Comparison of ENCODE assay signal across 24 cellular contexts in the genomic region with DNA sequence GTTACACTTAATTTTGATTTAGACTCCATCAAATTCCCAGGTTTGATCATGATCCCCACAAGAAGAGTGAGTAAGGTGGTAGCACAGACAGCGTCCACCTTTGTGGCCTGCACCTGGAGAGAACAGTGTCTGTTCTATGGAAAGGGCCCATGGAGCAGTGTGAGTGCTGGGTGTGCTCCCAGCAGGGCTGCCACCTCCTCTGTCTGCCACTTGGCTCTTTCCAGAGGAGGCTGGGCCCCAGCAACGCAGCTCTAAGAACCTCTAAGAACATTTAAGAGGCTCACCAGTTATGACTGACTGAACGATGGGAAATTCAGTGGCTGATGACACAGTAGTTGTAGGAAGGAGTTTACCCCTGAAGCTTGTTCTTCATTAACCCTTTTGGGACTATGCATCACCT. TPM values are rescaled to one million over a fixed set of nuclear protein-coding genes. Genes with fewer than 3 reads are reported as not detected.
DNase-seq lines count a peak whose midpoint lies in the region; ATAC-seq lines count a peak whose summit lies in the region.
"Had no signal": no experiment of that assay in that cellular context is flagged by ENCODE, and none has a peak within 500 bp of the region (broad histone marks: within the 10 kb centered on the region; RNA-seq: fewer than 3 reads in every experiment).

No MANE protein-coding gene starts in this region.

- no peaks in the 10 kb centered on the region for H3K79me1 ChIP-seq in neuronal stem cell (ENCODE audit: low read depth, low read length)

- no peak overlapping the region for H3K4me3 ChIP-seq in CD4-positive, CD25-positive, alpha-beta regulatory T cell (ENCODE audit: low read depth, low read length)
- H3K4me3 ChIP-seq in neuronal stem cell (ENCODE audit: low read length in 2 of 2): no peak overlapping the region
- H3K4me3 ChIP-seq: coronary artery, mucosa of descending colon, Peyer's patch, skin epidermis, testis had no signal

- H2BK12ac ChIP-seq in neuronal stem cell (ENCODE audit: low read length): no peak overlapping the region

- no peak overlapping the region for H4K91ac ChIP-seq in neuronal stem cell (ENCODE audit: low read depth, low read length, poor library complexity)

- H2AK5ac ChIP-seq in neuronal stem cell (ENCODE audit: low read depth, low read length): no peak overlapping the region

- no peak overlapping the region for H3K14ac ChIP-seq in neuronal stem cell (ENCODE audit: low read length)

- no peak overlapping the region for H2BK120ac ChIP-seq in neuronal stem cell (ENCODE audit: low read depth, low read length)

- H3K36me3 Mint-ChIP-seq in activated CD8-positive, alpha-beta memory T cell treated with anti-CD3 and anti-CD28 coated beads, Interleukin-2, amount 10 ng/mL, durations not matched to agents 7 days and 5 days: peaks cover 30% of the 10 kb centered on the region
- no peaks in the 10 kb centered on the region for H3K36me3 Mint-ChIP-seq in CD4-positive, CD25-positive, alpha-beta regulatory T cell
- H3K36me3 Mint-ChIP-seq in activated CD8-positive, alpha-beta T cell treated with anti-CD3 and anti-CD28 coated beads, Interleukin-2, amount 10 ng/mL, durations not matched to agents 7 days and 5 days (ENCODE audit: low read depth): peaks cover 31% of the 10 kb centered on the region
- H3K36me3 Mint-ChIP-seq: CD8-positive, alpha-beta T cell had no signal

- H2BK15ac ChIP-seq in neuronal stem cell (ENCODE audit: low read length): no peak overlapping the region

- no peak overlapping the region for H3K27ac ChIP-seq in CD4-positive, CD25-positive, alpha-beta regulatory T cell (ENCODE audit: insufficient read depth, low read length, poor library complexity, severe bottlenecking)
- H3K27ac ChIP-seq in neuronal stem cell (replicated peaks; ENCODE audit: low read length): no peak overlapping the region
- H3K27ac ChIP-seq: coronary artery, Peyer's patch, testis had no signal

- no peak overlapping the region for H3K4me3 Mint-ChIP-seq in activated CD8-positive, alpha-beta memory T cell treated with anti-CD3 and anti-CD28 coated beads, Interleukin-2, amount 10 ng/mL, durations not matched to agents 7 days and 5 days
- H3K4me3 Mint-ChIP-seq in CD4-positive, CD25-positive, alpha-beta regulatory T cell: no peak overlapping the region
- no peak overlapping the region for H3K4me3 Mint-ChIP-seq in activated CD8-positive, alpha-beta T cell treated with anti-CD3 and anti-CD28 coated beads, Interleukin-2, amount 10 ng/mL, durations not matched to agents 7 days and 5 days
- H3K4me3 Mint-ChIP-seq: CD8-positive, alpha-beta T cell; effector memory CD8-positive, alpha-beta T cell; HFFc6; nephron had no signal

- CTCF ChIA-PET in activated CD8-positive, alpha-beta memory T cell treated with anti-CD3 and anti-CD28 coated beads, Interleukin-2, amount 10 ng/mL, durations not matched to agents 7 days and 5 days (lab: Charles Lee): interaction anchor here (1.0 to 5.9 kb wide), 5 partner anchors 12 to 310 kb away, joined by 3 to 45 read pairs (median 4); a partner anchor contains a TSS
- CTCF ChIA-PET in activated CD8-positive, alpha-beta T cell treated with anti-CD3 and anti-CD28 coated beads, Interleukin-2, amount 10 ng/mL, durations not matched to agents 7 days and 5 days (lab: Charles Lee): interaction anchor here (1.5 to 8.6 kb wide), 8 partner anchors 11 to 86 kb away, joined by 3 to 65 read pairs (median 10); a partner anchor contains a TSS

- H3K18ac ChIP-seq in neuronal stem cell (ENCODE audit: low read length): peak overlapping the region; percentile 37

- H2AFZ ChIP-seq in neuronal stem cell (ENCODE audit: low read length): no peak overlapping the region

- peaks cover 44% of the 10 kb centered on the region for H3K4me1 ChIP-seq in CD4-positive, CD25-positive, alpha-beta regulatory T cell (ENCODE audit: control insufficient read depth, insufficient read depth, low read length, poor library complexity, severe bottlenecking)
- peaks cover 0 to 4% of the 10 kb centered on the region in 2 donors for H3K4me1 ChIP-seq in neuronal stem cell (ENCODE audit: control insufficient read depth in 2 of 2, insufficient read depth in 1 of 2, low read depth in 1 of 2, low read length in 2 of 2)

- no peak overlapping the region for H3K4me2 ChIP-seq in neuronal stem cell (ENCODE audit: insufficient read depth, low read length, poor library complexity, severe bottlenecking)

- no peak overlapping the region for H3K9ac ChIP-seq in neuronal stem cell (ENCODE audit: low read depth, low read length, poor library complexity)

- H3K27me3 Mint-ChIP-seq in activated CD8-positive, alpha-beta memory T cell treated with anti-CD3 and anti-CD28 coated beads, Interleukin-2, amount 10 ng/mL, durations not matched to agents 7 days and 5 days: no peaks in the 10 kb centered on the region
- H3K27me3 Mint-ChIP-seq in CD4-positive, CD25-positive, alpha-beta regulatory T cell: no peaks in the 10 kb centered on the region
- H3K27me3 Mint-ChIP-seq in activated CD8-positive, alpha-beta T cell treated with anti-CD3 and anti-CD28 coated beads, Interleukin-2, amount 10 ng/mL, durations not matched to agents 7 days and 5 days (ENCODE audit: low read depth): no peaks in the 10 kb centered on the region

- POLR2A ChIA-PET in activated CD8-positive, alpha-beta T cell treated with anti-CD3 and anti-CD28 coated beads, Interleukin-2, amount 10 ng/mL, durations not matched to agents 7 days and 5 days (lab: Charles Lee): no interaction called here

- no peaks in the 10 kb centered on the region for H3K9me3 Mint-ChIP-seq in activated CD8-positive, alpha-beta memory T cell treated with anti-CD3 and anti-CD28 coated beads, Interleukin-2, amount 10 ng/mL, durations not matched to agents 7 days and 5 days (ENCODE audit: low read depth)
- no peaks in the 10 kb centered on the region for H3K9me3 Mint-ChIP-seq in CD4-positive, CD25-positive, alpha-beta regulatory T cell
- no peaks in the 10 kb centered on the region for H3K9me3 Mint-ChIP-seq in activated CD8-positive, alpha-beta T cell treated with anti-CD3 and anti-CD28 coated beads, Interleukin-2, amount 10 ng/mL, durations not matched to agents 7 days and 5 days (ENCODE audit: insufficient read depth)
- H3K9me3 Mint-ChIP-seq: CD8-positive, alpha-beta T cell; effector memory CD8-positive, alpha-beta T cell; HFFc6; nephron had no signal

- DNase-seq in activated CD8-positive, alpha-beta memory T cell treated with anti-CD3 and anti-CD28 coated beads, Interleukin-2, amount 10 ng/mL, durations not matched to agents 7 days and 5 days: no peak
- DNase-seq in activated CD8-positive, alpha-beta memory T cell treated with anti-CD3 and anti-CD28 coated beads for 24 hours: no peak
- DNase-seq in CD4-positive, CD25-positive, alpha-beta regulatory T cell: no peak
- no peak for DNase-seq in activated CD8-positive, alpha-beta T cell treated with anti-CD3 and anti-CD28 coated beads, Interleukin-2, amount 10 ng/mL, durations not matched to agents 7 days and 5 days
- DNase-seq in neuronal stem cell (ENCODE audit: low spot score): no peak
- DNase-seq in effector CD8-positive, alpha-beta T cell (lab: John Stamatoyannopoulos, UW): no peak
- no peak for DNase-seq in NK-92 treated with Interleukin-12 subunit alpha and Interleukin-12 subunit beta, amount 100 ng/mL, for 24 hours (lab: John Stamatoyannopoulos, UW)
- DNase-seq: CD8-positive, alpha-beta T cell; effector memory CD8-positive, alpha-beta T cell; HFFc6; hippocampal formation; mucosa of descending colon; NCI-H1092 treated with DMSO at 0.1 percent for 48 hours; NCI-H1694 treated with DMSO at 0.1 percent for 48 hours; NCI-H446 treated with DMSO at 0.1 percent for 48 hours; NCI-H774; Peyer's patch; SHP77; stimulated activated naive CD4-positive, alpha-beta T cell treated with Interleukin-2 at 50 U/mL for 16 hours; testis had no signal

- H3K36me3 ChIP-seq in CD4-positive, CD25-positive, alpha-beta regulatory T cell (ENCODE audit: control insufficient read depth, insufficient read depth, low read length): no peaks in the 10 kb centered on the region
- no peaks in the 10 kb centered on the region for H3K36me3 ChIP-seq in neuronal stem cell (replicated peaks in 1 of 2; ENCODE audit: control insufficient read depth in 2 of 2, insufficient read depth in 2 of 2, low read length in 2 of 2)

- ATAC-seq in activated CD8-positive, alpha-beta memory T cell treated with anti-CD3 and anti-CD28 coated beads, Interleukin-2, amount 10 ng/mL, durations not matched to agents 7 days and 5 days: no peak
- ATAC-seq in CD4-positive, CD25-positive, alpha-beta regulatory T cell (ENCODE audit: low read depth in 2 of 2): no peak
- no peak for ATAC-seq in activated CD8-positive, alpha-beta T cell treated with anti-CD3 and anti-CD28 coated beads, Interleukin-2, amount 10 ng/mL, durations not matched to agents 7 days and 5 days
- ATAC-seq: CD8-positive, alpha-beta T cell; effector memory CD8-positive, alpha-beta T cell; mucosa of descending colon had no signal

- no peak overlapping the region for H2BK5ac ChIP-seq in neuronal stem cell (ENCODE audit: low read length)

- H3K4ac ChIP-seq in neuronal stem cell (ENCODE audit: low read length): no peak overlapping the region

- no peak overlapping the region for H4K8ac ChIP-seq in neuronal stem cell (ENCODE audit: low read depth, low read length)

- H3K23ac ChIP-seq in neuronal stem cell (ENCODE audit: low read depth, low read length, poor library complexity): no peak overlapping the region

- H3K27ac Mint-ChIP-seq in activated CD8-positive, alpha-beta memory T cell treated with anti-CD3 and anti-CD28 coated beads, Interleukin-2, amount 10 ng/mL, durations not matched to agents 7 days and 5 days: peak overlapping the region; percentile 50
- peak overlapping the region in 2 of 3 donors; percentile 81 to 96 for H3K27ac Mint-ChIP-seq in CD4-positive, CD25-positive, alpha-beta regulatory T cell
- peak overlapping the region; percentile 7 for H3K27ac Mint-ChIP-seq in activated CD8-positive, alpha-beta T cell treated with anti-CD3 and anti-CD28 coated beads, Interleukin-2, amount 10 ng/mL, durations not matched to agents 7 days and 5 days
- H3K27ac Mint-ChIP-seq: CD8-positive, alpha-beta T cell; HFFc6; nephron had no signal

- WGBS in neuronal stem cell (ENCODE audit: extremely low coverage in 2 of 2, insufficient read length in 2 of 2, insufficient replicate concordance in 1 of 2), 2 donors: no CpG with 5 or more reads among the region's 3 CpGs

- H3K4me1 Mint-ChIP-seq in activated CD8-positive, alpha-beta memory T cell treated with anti-CD3 and anti-CD28 coated beads, Interleukin-2, amount 10 ng/mL, durations not matched to agents 7 days and 5 days: peaks cover 91% of the 10 kb centered on the region
- H3K4me1 Mint-ChIP-seq in CD4-positive, CD25-positive, alpha-beta regulatory T cell: peaks cover 27 to 71% (median 55%) of the 10 kb centered on the region in 4 donors
- peaks cover 92% of the 10 kb centered on the region for H3K4me1 Mint-ChIP-seq in activated CD8-positive, alpha-beta T cell treated with anti-CD3 and anti-CD28 coated beads, Interleukin-2, amount 10 ng/mL, durations not matched to agents 7 days and 5 days (ENCODE audit: low read depth)

- H3K27me3 ChIP-seq in CD4-positive, CD25-positive, alpha-beta regulatory T cell (ENCODE audit: control insufficient read depth, insufficient read depth, low read length): no peaks in the 10 kb centered on the region
- H3K27me3 ChIP-seq in neuronal stem cell (ENCODE audit: control insufficient read depth in 3 of 3, insufficient read depth in 3 of 3, low read depth in 1 of 3, low read length in 3 of 3): peaks cover 0 to 16% (median 0%) of the 10 kb centered on the region in 3 experiments
- H3K27me3 ChIP-seq: Peyer's patch, testis had no signal

- H3K9me3 ChIP-seq in CD4-positive, CD25-positive, alpha-beta regulatory T cell (ENCODE audit: control insufficient read depth in 2 of 2, low read length in 2 of 2): no peaks in the 10 kb centered on the region
- H3K9me3 ChIP-seq in neuronal stem cell (replicated peaks in 1 of 2; ENCODE audit: control insufficient read depth in 2 of 2, insufficient read depth in 1 of 2, low read depth in 1 of 2, low read length in 2 of 2): no peaks in the 10 kb centered on the region
- H3K9me3 ChIP-seq: mucosa of descending colon, Peyer's patch, testis had no signal

RNA-seq across cellular contexts. Expression of a gene that starts 17.3 kb away (rescaled TPM):
- total RNA-seq in activated CD8-positive, alpha-beta memory T cell treated with anti-CD3 and anti-CD28 coated beads, Interleukin-2, amount 10 ng/mL, durations not matched to agents 7 days and 5 days: 10 to 100 TPM; 34.9 to 69.8 TPM
- total RNA-seq in CD4-positive, CD25-positive, alpha-beta regulatory T cell: 2.9 TPM
- 1 to 10 TPM; 1.6 to 4.5 (median 2.5) TPM for polyA plus RNA-seq in CD4-positive, CD25-positive, alpha-beta regulatory T cell
- 10 to 100 TPM; 13.2 to 14.5 TPM for total RNA-seq in activated CD8-positive, alpha-beta T cell treated with anti-CD3 and anti-CD28 coated beads, Interleukin-2, amount 10 ng/mL, durations not matched to agents 7 days and 5 days
- polyA plus RNA-seq in neuronal stem cell (2013, experiment 1 of 2): under 0.01 TPM
- 0.03 TPM for polyA plus RNA-seq in neuronal stem cell (2013, experiment 2 of 2)
- total RNA-seq: lung microvascular endothelial cell had no signal

Comparison
In these comparisons a context has a peak if more than half of its experiments do, and no peak if none do; other contexts are left out.
1. H3K27ac Mint-ChIP-seq: peak in every context shown above with its lines; median percentile 88 in CD4-positive, CD25-positive, alpha-beta regulatory T cell; 50 in activated CD8-positive, alpha-beta memory T cell treated with anti-CD3 and anti-CD28 coated beads, Interleukin-2, amount 10 ng/mL, durations not matched to agents 7 days and 5 days; 7 in activated CD8-positive, alpha-beta T cell treated with anti-CD3 and anti-CD28 coated beads, Interleukin-2, amount 10 ng/mL, durations not matched to agents 7 days and 5 days.